Comparison of ENCODE assay signal across 9 cellular contexts in the genomic region with DNA sequence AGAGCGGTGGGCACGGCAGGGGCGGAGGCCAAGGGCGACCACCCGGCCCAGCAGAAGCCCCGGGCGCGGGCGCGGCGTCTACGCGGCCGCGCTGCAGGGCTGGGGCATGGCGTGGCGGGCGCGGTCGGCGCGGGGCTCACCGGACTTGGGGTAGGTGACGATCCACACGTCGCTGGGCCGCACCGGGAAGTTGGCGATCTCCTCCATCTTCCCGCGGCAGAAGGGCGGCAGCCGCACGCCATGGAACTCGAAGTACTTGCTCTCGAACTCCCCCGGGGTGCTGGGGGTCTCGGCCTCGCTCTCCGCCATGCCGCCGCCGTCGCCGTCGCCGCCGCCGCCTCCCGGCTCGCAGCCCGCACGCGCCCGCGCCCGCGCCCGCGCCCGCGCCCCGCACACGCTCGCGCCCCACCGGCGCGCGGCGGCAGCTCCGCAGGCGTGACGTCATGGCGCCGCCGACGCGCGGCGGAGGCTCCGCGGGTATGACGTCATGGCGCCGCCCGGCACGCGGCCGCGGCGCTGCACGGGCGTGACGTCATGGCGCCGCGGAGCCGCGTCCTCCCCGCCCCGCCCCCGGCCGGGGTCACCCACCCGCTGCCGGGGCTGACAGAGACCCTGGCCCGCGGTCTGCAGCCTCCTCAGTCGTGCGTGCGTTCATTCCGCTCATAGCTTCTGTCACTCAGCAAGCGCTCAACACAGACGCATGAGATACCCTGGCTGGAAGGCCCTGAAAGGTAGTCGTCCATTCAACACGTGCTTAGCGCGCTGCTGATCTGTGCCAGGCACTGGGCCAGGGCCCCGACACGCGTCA. TPM values are rescaled to one million over a fixed set of nuclear protein-coding genes. Genes with fewer than 3 reads are reported as not detected.
DNase-seq lines count a peak whose midpoint lies in the region; ATAC-seq and TF ChIP-seq lines count a peak whose summit lies in the region.
"Had no signal": no experiment of that assay in that cellular context is flagged by ENCODE, and none has a peak within 500 bp of the region (broad histone marks: within the 10 kb centered on the region; RNA-seq: fewer than 3 reads in every experiment).

A gene with protein sequence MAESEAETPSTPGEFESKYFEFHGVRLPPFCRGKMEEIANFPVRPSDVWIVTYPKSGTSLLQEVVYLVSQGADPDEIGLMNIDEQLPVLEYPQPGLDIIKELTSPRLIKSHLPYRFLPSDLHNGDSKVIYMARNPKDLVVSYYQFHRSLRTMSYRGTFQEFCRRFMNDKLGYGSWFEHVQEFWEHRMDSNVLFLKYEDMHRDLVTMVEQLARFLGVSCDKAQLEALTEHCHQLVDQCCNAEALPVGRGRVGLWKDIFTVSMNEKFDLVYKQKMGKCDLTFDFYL (minus strand): TSS at position 440 of the 808 bp plus-strand sequence. CDS start 131 bp downstream, at position 309.

- H3K27me3 Mint-ChIP-seq in GM23338 (ENCODE audit: insufficient read depth, low read depth, poor library complexity) = peaks cover 27% of the 10 kb centered on the region

- H3F3A ChIP-seq in GM23338 (replicated peaks; ENCODE audit: low read depth) = peaks cover 16% of the 10 kb centered on the region; the same call in 1 of the 2 replicates

- H3K79me1 ChIP-seq in trophoblast cell (ENCODE audit: low read length) = no peaks in the 10 kb centered on the region

- H3K9me3 Mint-ChIP-seq in GM23338 = peaks cover 3% of the 10 kb centered on the region

- no peak within 1 kb of the TSS for H2BK12ac ChIP-seq in trophoblast cell (ENCODE audit: low read length)

- DNase-seq in GM23338 (ENCODE audit: low spot score) = peak; percentile 78
- peak; percentile 37 for DNase-seq in NCI-H510A (lab: John Stamatoyannopoulos, UW)
- no peak for DNase-seq in esophagus muscularis mucosa (ENCODE audit: extremely low spot score)
- no peak for DNase-seq in trophoblast cell
- DNase-seq in globus pallidus (ENCODE audit: low spot score) = no peak
- no peak for DNase-seq in COLO829 (ENCODE audit: low spot score)

- peak within 1 kb of the TSS; percentile 97; the same call in 1 of the 2 replicates for H2AFZ ChIP-seq in GM23338
- H2AFZ ChIP-seq in trophoblast cell (ENCODE audit: insufficient read depth, low read length, poor library complexity) = peak within 1 kb of the TSS; percentile 74

- WGBS in esophagus muscularis mucosa = 14% methylated on average over 10 of the region's 121 CpGs
- no CpG with 5 or more reads among the region's 121 CpGs for WGBS in trophoblast cell (ENCODE audit: extremely low coverage, insufficient coverage, insufficient read length)

- peaks cover 25% of the 10 kb centered on the region for H3K4me1 Mint-ChIP-seq in GM23338

- H3K4me2 ChIP-seq in GM23338 = peak within 1 kb of the TSS; percentile 81
- peak within 1 kb of the TSS; percentile 87 for H3K4me2 ChIP-seq in trophoblast cell (ENCODE audit: low read length)

- H3K4me1 ChIP-seq in GM23338 (ENCODE audit: insufficient read depth) (peaks cover 21% of the 10 kb centered on the region), esophagus muscularis mucosa (peaks cover 0 to 12% (median 6%) of the 10 kb centered on the region in 4 donors), trophoblast cell (ENCODE audit: control insufficient read depth in 1 of 2, insufficient read depth in 2 of 2, low read length in 2 of 2) (peaks cover 0 to 2% of the 10 kb centered on the region in 2 experiments)
- H3K4me1 ChIP-seq: adrenal gland had no signal

- no peaks in the 10 kb centered on the region for H3K9me2 ChIP-seq in GM23338 (ENCODE audit: insufficient read depth)

- H2AK5ac ChIP-seq in trophoblast cell (ENCODE audit: low read length) = no peak within 1 kb of the TSS

- H3K36me3 Mint-ChIP-seq in GM23338 (ENCODE audit: low read depth) = peaks cover 13% of the 10 kb centered on the region

- TF ChIP-seq CTCF in GM23338 (conservative IDR thresholded peaks at IDR 0.05; ENCODE audit: low read depth in 2 of 2) (no peak), esophagus muscularis mucosa (IDR thresholded peaks at IDR 0.05) (no peak)

- H3K27ac ChIP-seq in GM23338 (ENCODE audit: low read depth) (no peak within 1 kb of the TSS), esophagus muscularis mucosa (replicated peaks in 1 of 4) (no peak within 1 kb of the TSS), trophoblast cell (ENCODE audit: low read depth, low read length) (no peak within 1 kb of the TSS)

- H4K91ac ChIP-seq in trophoblast cell (ENCODE audit: low read depth, low read length) = no peak within 1 kb of the TSS

- peak within 1 kb of the TSS; percentile 79 for H3K4me3 Mint-ChIP-seq in GM23338

- intact Hi-C loops in esophagus muscularis mucosa (cut with DNase I) = no loop called here

- H4K20me1 ChIP-seq in GM23338 (replicated peaks; ENCODE audit: insufficient read depth) = no peaks in the 10 kb centered on the region

- H3K79me2 ChIP-seq in GM23338 (replicated peaks; ENCODE audit: insufficient read depth) (peaks cover 43% of the 10 kb centered on the region), trophoblast cell (ENCODE audit: control insufficient read depth, insufficient read depth, low read length, poor library complexity) (no peaks in the 10 kb centered on the region)

- TF ChIP-seq EP300 in esophagus muscularis mucosa (IDR thresholded peaks at IDR 0.05) = no peak

- H3K9ac ChIP-seq in trophoblast cell (ENCODE audit: low read length) = no peak within 1 kb of the TSS

- H3K18ac ChIP-seq in trophoblast cell (ENCODE audit: low read length) = no peak within 1 kb of the TSS

- 0 out of 2 replicates have a peak, but pooled peaks cover 2% of the 10 kb centered on the region for H3K27me3 ChIP-seq in GM23338 (ENCODE audit: insufficient read depth)
- H3K27me3 ChIP-seq in esophagus muscularis mucosa = peaks cover 0 to 84% (median 19%) of the 10 kb centered on the region in 4 donors
- peaks cover 16% of the 10 kb centered on the region for H3K27me3 ChIP-seq in trophoblast cell (ENCODE audit: insufficient read depth, low read length)

- peak within 1 kb of the TSS; percentile 55 for H3K4me3 ChIP-seq in GM23338
- peak within 1 kb of the TSS; percentile 28 to 45 (median 34) for H3K4me3 ChIP-seq in esophagus muscularis mucosa
- peak within 1 kb of the TSS; percentile 68 for H3K4me3 ChIP-seq in trophoblast cell (ENCODE audit: low read depth, low read length)
- H3K4me3 ChIP-seq: adrenal gland had no signal

- no peak within 1 kb of the TSS for H2BK120ac ChIP-seq in trophoblast cell (ENCODE audit: insufficient read depth, low read length, poor library complexity)

- H4K12ac ChIP-seq in trophoblast cell (ENCODE audit: low read depth, low read length) = no peak within 1 kb of the TSS

- peaks cover 0 to 5% (median 0%) of the 10 kb centered on the region in 4 donors for H3K9me3 ChIP-seq in esophagus muscularis mucosa
- H3K9me3 ChIP-seq in trophoblast cell (ENCODE audit: insufficient read depth, low read depth, low read length) = no peaks in the 10 kb centered on the region
- H3K9me3 ChIP-seq: adrenal gland had no signal

- H3K4ac ChIP-seq in trophoblast cell (ENCODE audit: low read depth, low read length) = no peak within 1 kb of the TSS

- H2BK5ac ChIP-seq in trophoblast cell (ENCODE audit: low read depth, low read length, poor library complexity) = no peak within 1 kb of the TSS

- H3K27ac Mint-ChIP-seq in GM23338 = no peak within 1 kb of the TSS

- ATAC-seq in GM23338 = peak; percentile 56
- ATAC-seq in GM18870 (IDR thresholded peaks at IDR 0.05; ENCODE audit: unreplicated experiment) = no peak
- no peak for ATAC-seq in HG03378 (IDR thresholded peaks at IDR 0.05; ENCODE audit: unreplicated experiment)

- H3K14ac ChIP-seq in trophoblast cell (ENCODE audit: low read length) = no peak within 1 kb of the TSS

- H3K36me3 ChIP-seq in GM23338 (ENCODE audit: insufficient read depth) (no peaks in the 10 kb centered on the region), esophagus muscularis mucosa (no peaks in the 10 kb centered on the region), trophoblast cell (ENCODE audit: control insufficient read depth in 1 of 2, insufficient read depth in 2 of 2, low read length in 2 of 2) (no peaks in the 10 kb centered on the region)
- H3K36me3 ChIP-seq: adrenal gland had no signal

- peak within 1 kb of the TSS; percentile 61 for H4K8ac ChIP-seq in trophoblast cell (ENCODE audit: low read depth, low read length)

- TF ChIP-seq POLR2A in esophagus muscularis mucosa (IDR thresholded peaks at IDR 0.05; ENCODE audit: low read depth) = no peak

- no peak within 1 kb of the TSS for H3K23ac ChIP-seq in trophoblast cell (ENCODE audit: low read length)

TF ChIP-seq in GM23338, 12 proteins besides CTCF, POLR2A, EP300 and RAD21 (continues in another document):
- TF ChIP-seq EZH2phosphoT487 (IDR thresholded peaks at IDR 0.05; ENCODE audit: unreplicated experiment) = no peak
- TF ChIP-seq EZH2 (IDR thresholded peaks at IDR 0.05; ENCODE audit: low read depth, unreplicated experiment) = no peak
- TF ChIP-seq CREB1 (CRISPR knock-in tag; IDR thresholded peaks at IDR 0.05; ENCODE audit: low read depth) = peak; percentile 98
- TF ChIP-seq, protein P1, sequence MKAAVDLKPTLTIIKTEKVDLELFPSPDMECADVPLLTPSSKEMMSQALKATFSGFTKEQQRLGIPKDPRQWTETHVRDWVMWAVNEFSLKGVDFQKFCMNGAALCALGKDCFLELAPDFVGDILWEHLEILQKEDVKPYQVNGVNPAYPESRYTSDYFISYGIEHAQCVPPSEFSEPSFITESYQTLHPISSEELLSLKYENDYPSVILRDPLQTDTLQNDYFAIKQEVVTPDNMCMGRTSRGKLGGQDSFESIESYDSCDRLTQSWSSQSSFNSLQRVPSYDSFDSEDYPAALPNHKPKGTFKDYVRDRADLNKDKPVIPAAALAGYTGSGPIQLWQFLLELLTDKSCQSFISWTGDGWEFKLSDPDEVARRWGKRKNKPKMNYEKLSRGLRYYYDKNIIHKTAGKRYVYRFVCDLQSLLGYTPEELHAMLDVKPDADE (IDR thresholded peaks at IDR 0.05) = no peak

RNA-seq across cellular contexts. Expression of the gene that starts here (rescaled TPM):
- total RNA-seq in GM23338 (2014; rRNA removed; shearing (Covaris generic)) = 5.2 and 7.8 TPM in 2 replicates
- polyA plus RNA-seq in GM23338 (2016; fragmentation: Nextera tagmentation; extraction: Ambion mirVana) = 4.3 and 4.7 TPM in 2 replicates
- total RNA-seq in esophagus muscularis mucosa = 1 to 10 TPM; 1.0 to 1.3 (median 1.3) TPM
- 0.25 and 0.46 TPM in 2 replicates for polyA plus RNA-seq in trophoblast cell (2013)

Comparison
In these comparisons a context has a peak if more than half of its experiments do, and no peak if none do; other contexts are left out.
1. DNase-seq: peak in GM23338 (single experiment) and NCI-H510A (single experiment); none in esophagus muscularis mucosa (single experiment), trophoblast cell (0 of 2), globus pallidus (single experiment) and COLO829 (single experiment).
2. Peak in every context shown above with its lines, with median percentiles within 50 percentile points of each other: H3K4me3 ChIP-seq.